In genomic region chr13:79503069-79503468, GRCh38 we compare ENCODE assay signal across 24 cellular contexts. TPM values are rescaled to one million over a fixed set of nuclear protein-coding genes. Genes with fewer than 3 reads are reported as not detected.
A peak's percentile ranks its signal among the peaks of the same experiment; 100 is the strongest.
DNase-seq lines count a peak whose midpoint lies in the region; ATAC-seq and TF ChIP-seq lines count a peak whose summit lies in the region.
"Had no signal": no experiment of that assay in that cellular context is flagged by ENCODE, and none has a peak within 500 bp of the region (broad histone marks: within the 10 kb centered on the region; RNA-seq: fewer than 3 reads in every experiment).

No MANE protein-coding gene starts in this region.

- H3K27ac Mint-ChIP-seq in activated CD8-positive, alpha-beta T cell treated with anti-CD3 and anti-CD28 coated beads for 36 hours, result peak overlapping the region; percentile 60
- no peak overlapping the region for H3K27ac Mint-ChIP-seq in activated CD8-positive, alpha-beta T cell treated with anti-CD3 and anti-CD28 coated beads, Interleukin-2, amount 10 ng/mL, durations not matched to agents 7 days and 5 days
- peak overlapping the region; percentile 93 for H3K27ac Mint-ChIP-seq in activated T-helper 1 cell treated with anti-CD3 and anti-CD28 coated beads, Interleukin-12 subunit alpha, Interleukin-12 subunit beta, Interleukin-2, Interleukin-4 antibody, amounts not matched to agents 30 ng/mL and 10 ng/mL and 1 ng/mL, durations not matched to agents 14 hours and 24 hours and 36 hours
- H3K27ac Mint-ChIP-seq: activated CD4-positive, alpha-beta T cell treated with anti-CD3 and anti-CD28 coated beads, Interleukin-2, amount 10 ng/mL, durations not matched to agents 7 days and 5 days; B cell; H9 had no signal

- intact Hi-C loops in activated CD8-positive, alpha-beta T cell treated with anti-CD3 and anti-CD28 coated beads for 36 hours (cut with micrococcal nuclease), result no loop called here
- intact Hi-C loops in activated T-helper 1 cell treated with anti-CD3 and anti-CD28 coated beads, Interleukin-12 subunit alpha, Interleukin-12 subunit beta, Interleukin-2, Interleukin-4 antibody, amounts not matched to agents 30 ng/mL and 10 ng/mL and 1 ng/mL, durations not matched to agents 14 hours and 24 hours and 36 hours (cut with micrococcal nuclease), result no loop called here

- peaks cover 27% of the 10 kb centered on the region for H3K36me3 Mint-ChIP-seq in activated CD8-positive, alpha-beta T cell treated with anti-CD3 and anti-CD28 coated beads for 36 hours (ENCODE audit: low read depth)
- H3K36me3 Mint-ChIP-seq in activated CD8-positive, alpha-beta T cell treated with anti-CD3 and anti-CD28 coated beads, Interleukin-2, amount 10 ng/mL, durations not matched to agents 7 days and 5 days (ENCODE audit: low read depth), result peaks cover 33% of the 10 kb centered on the region
- peaks cover 65% of the 10 kb centered on the region for H3K36me3 Mint-ChIP-seq in activated T-helper 1 cell treated with anti-CD3 and anti-CD28 coated beads, Interleukin-12 subunit alpha, Interleukin-12 subunit beta, Interleukin-2, Interleukin-4 antibody, amounts not matched to agents 30 ng/mL and 10 ng/mL and 1 ng/mL, durations not matched to agents 14 hours and 24 hours and 36 hours (ENCODE audit: low read depth)

- H3K27me3 ChIP-seq in DND-41 (ENCODE audit: insufficient read depth, low read length, poor library complexity) (no peaks in the 10 kb centered on the region), foreskin keratinocyte (no peaks in the 10 kb centered on the region)
- H3K27me3 ChIP-seq: Peyer's patch, SJCRH30, testis, vagina had no signal

- H3K4me1 Mint-ChIP-seq in activated CD8-positive, alpha-beta T cell treated with anti-CD3 and anti-CD28 coated beads for 36 hours (ENCODE audit: low read depth), result peaks cover 69% of the 10 kb centered on the region
- H3K4me1 Mint-ChIP-seq in activated CD8-positive, alpha-beta T cell treated with anti-CD3 and anti-CD28 coated beads, Interleukin-2, amount 10 ng/mL, durations not matched to agents 7 days and 5 days (ENCODE audit: low read depth), result peaks cover 44% of the 10 kb centered on the region
- peaks cover 87% of the 10 kb centered on the region for H3K4me1 Mint-ChIP-seq in activated T-helper 1 cell treated with anti-CD3 and anti-CD28 coated beads, Interleukin-12 subunit alpha, Interleukin-12 subunit beta, Interleukin-2, Interleukin-4 antibody, amounts not matched to agents 30 ng/mL and 10 ng/mL and 1 ng/mL, durations not matched to agents 14 hours and 24 hours and 36 hours (ENCODE audit: low read depth)
- H3K4me1 Mint-ChIP-seq: B cell, H9 had no signal

- DNase-seq in activated CD8-positive, alpha-beta T cell treated with anti-CD3 and anti-CD28 coated beads for 36 hours, result no peak
- no peak for DNase-seq in activated CD8-positive, alpha-beta T cell treated with anti-CD3 and anti-CD28 coated beads, Interleukin-2, amount 10 ng/mL, durations not matched to agents 7 days and 5 days
- DNase-seq in DND-41 (no peak), foreskin keratinocyte (no peak), NAMALWA (ENCODE audit: low spot score) (no peak)
- DNase-seq in activated T-helper 1 cell treated with anti-CD3 and anti-CD28 coated beads, Interleukin-12 subunit alpha, Interleukin-12 subunit beta, Interleukin-2, Interleukin-4 antibody, amounts not matched to agents 30 ng/mL and 10 ng/mL and 1 ng/mL, durations not matched to agents 14 hours and 24 hours and 36 hours (ENCODE audit: low spot score), result no peak
- DNase-seq: activated CD4-positive, alpha-beta T cell treated with anti-CD3 and anti-CD28 coated beads, Interleukin-2, amount 10 ng/mL, durations not matched to agents 7 days and 5 days; activated CD8-positive, alpha-beta memory T cell treated with anti-CD3 and anti-CD28 coated beads, Interleukin-2, amount 50 U/mL, for 48 hours; aorta; GF-D8; H9; head of caudate nucleus; KG1; naive thymus-derived CD4-positive, alpha-beta T cell; NCI-H524; Peyer's patch; SJCRH30; stimulated activated CD4-positive, alpha-beta T cell treated with anti-CD3 and anti-CD28 coated beads, Interleukin-1b, Interleukin-23, amount 100 ng/mL, for 48 hours; testis had no signal

- H3K27me3 Mint-ChIP-seq in activated CD8-positive, alpha-beta T cell treated with anti-CD3 and anti-CD28 coated beads for 36 hours, result no peaks in the 10 kb centered on the region
- no peaks in the 10 kb centered on the region for H3K27me3 Mint-ChIP-seq in activated CD8-positive, alpha-beta T cell treated with anti-CD3 and anti-CD28 coated beads, Interleukin-2, amount 10 ng/mL, durations not matched to agents 7 days and 5 days (ENCODE audit: low read depth)
- no peaks in the 10 kb centered on the region for H3K27me3 Mint-ChIP-seq in activated T-helper 1 cell treated with anti-CD3 and anti-CD28 coated beads, Interleukin-12 subunit alpha, Interleukin-12 subunit beta, Interleukin-2, Interleukin-4 antibody, amounts not matched to agents 30 ng/mL and 10 ng/mL and 1 ng/mL, durations not matched to agents 14 hours and 24 hours and 36 hours (ENCODE audit: insufficient read depth)
- H3K27me3 Mint-ChIP-seq: activated CD4-positive, alpha-beta T cell treated with anti-CD3 and anti-CD28 coated beads, Interleukin-2, amount 10 ng/mL, durations not matched to agents 7 days and 5 days; naive thymus-derived CD4-positive, alpha-beta T cell had no signal

- TF ChIP-seq CTCF in activated CD8-positive, alpha-beta T cell treated with anti-CD3 and anti-CD28 coated beads for 36 hours (IDR thresholded peaks at IDR 0.05), result no peak
- TF ChIP-seq CTCF in DND-41 (IDR thresholded peaks at IDR 0.05; ENCODE audit: borderline replicate concordance, extremely low read depth, low read length, poor library complexity, severe bottlenecking), result peak; percentile 18
- TF ChIP-seq CTCF in foreskin keratinocyte (conservative IDR thresholded peaks at IDR 0.05), result peak; percentile 15

- POLR2A ChIA-PET in activated CD8-positive, alpha-beta T cell treated with anti-CD3 and anti-CD28 coated beads for 36 hours (lab: Charles Lee), result interaction anchor here (4.4 kb wide), 1 partner anchor 21 kb away, joined by 22 read pairs; the partner anchor contains the start of gene NDFIP2
- POLR2A ChIA-PET in activated CD8-positive, alpha-beta T cell treated with anti-CD3 and anti-CD28 coated beads, Interleukin-2, amount 10 ng/mL, durations not matched to agents 7 days and 5 days (lab: Charles Lee), result no interaction called here

- peaks cover under 1% of the 10 kb centered on the region; the same call in 1 of the 2 replicates for H3K36me3 ChIP-seq in DND-41 (ENCODE audit: insufficient read depth, low read length)
- H3K36me3 ChIP-seq: Peyer's patch, SJCRH30, vagina had no signal

- no peak overlapping the region for H3K9ac ChIP-seq in DND-41 (ENCODE audit: low read depth, low read length)

- H4K20me1 ChIP-seq in DND-41 (ENCODE audit: insufficient read depth, low read length), result peaks cover 16% of the 10 kb centered on the region; the same call in 1 of the 2 replicates

- peaks cover 6% of the 10 kb centered on the region for H3K9me3 Mint-ChIP-seq in activated CD8-positive, alpha-beta T cell treated with anti-CD3 and anti-CD28 coated beads for 36 hours
- peaks cover 22% of the 10 kb centered on the region for H3K9me3 Mint-ChIP-seq in activated CD8-positive, alpha-beta T cell treated with anti-CD3 and anti-CD28 coated beads, Interleukin-2, amount 10 ng/mL, durations not matched to agents 7 days and 5 days (ENCODE audit: insufficient read depth)
- peaks cover 37% of the 10 kb centered on the region for H3K9me3 Mint-ChIP-seq in activated T-helper 1 cell treated with anti-CD3 and anti-CD28 coated beads, Interleukin-12 subunit alpha, Interleukin-12 subunit beta, Interleukin-2, Interleukin-4 antibody, amounts not matched to agents 30 ng/mL and 10 ng/mL and 1 ng/mL, durations not matched to agents 14 hours and 24 hours and 36 hours

- H3K4me3 Mint-ChIP-seq in activated CD8-positive, alpha-beta T cell treated with anti-CD3 and anti-CD28 coated beads for 36 hours, result no peak overlapping the region
- H3K4me3 Mint-ChIP-seq in activated CD8-positive, alpha-beta T cell treated with anti-CD3 and anti-CD28 coated beads, Interleukin-2, amount 10 ng/mL, durations not matched to agents 7 days and 5 days, result no peak overlapping the region
- peak overlapping the region; percentile 47 for H3K4me3 Mint-ChIP-seq in activated T-helper 1 cell treated with anti-CD3 and anti-CD28 coated beads, Interleukin-12 subunit alpha, Interleukin-12 subunit beta, Interleukin-2, Interleukin-4 antibody, amounts not matched to agents 30 ng/mL and 10 ng/mL and 1 ng/mL, durations not matched to agents 14 hours and 24 hours and 36 hours
- H3K4me3 Mint-ChIP-seq: activated CD4-positive, alpha-beta T cell treated with anti-CD3 and anti-CD28 coated beads, Interleukin-2, amount 10 ng/mL, durations not matched to agents 7 days and 5 days; B cell; H9 had no signal

- peaks cover 98% of the 10 kb centered on the region for H3K79me2 ChIP-seq in DND-41 (ENCODE audit: insufficient read depth, low read length)

- H3K4me2 ChIP-seq in DND-41 (ENCODE audit: insufficient read depth, low read length), result peak overlapping the region; percentile 1; the same call in 1 of the 2 replicates

- H3K27ac ChIP-seq in DND-41 (ENCODE audit: low read length), result peak overlapping the region; percentile 58
- H3K27ac ChIP-seq in foreskin keratinocyte, result no peak overlapping the region
- H3K27ac ChIP-seq: Peyer's patch, SJCRH30, testis, vagina had no signal

- no peak overlapping the region for H2AFZ ChIP-seq in DND-41 (ENCODE audit: low read depth, low read length)

- no peaks in the 10 kb centered on the region for H3K9me3 ChIP-seq in DND-41 (ENCODE audit: insufficient read depth, low read length, severe bottlenecking)
- H3K9me3 ChIP-seq: Peyer's patch, testis, vagina had no signal

- no peak overlapping the region for H3K4me3 ChIP-seq in DND-41 (ENCODE audit: low read depth in 1 of 2, low read length in 2 of 2)
- H3K4me3 ChIP-seq: Peyer's patch, SJCRH30, skin epidermis, testis, vagina had no signal

- peak; percentile 7 for ATAC-seq in activated CD8-positive, alpha-beta T cell treated with anti-CD3 and anti-CD28 coated beads for 36 hours
- no peak for ATAC-seq in activated CD8-positive, alpha-beta T cell treated with anti-CD3 and anti-CD28 coated beads, Interleukin-2, amount 10 ng/mL, durations not matched to agents 7 days and 5 days
- ATAC-seq in DND-41 (ENCODE audit: insufficient read depth, low read depth), result peak; percentile 39; the same call in 2 of the 3 replicates
- ATAC-seq in foreskin keratinocyte, result no peak
- ATAC-seq in GM18519 (IDR thresholded peaks at IDR 0.05; ENCODE audit: low FRiP score, unreplicated experiment), result no peak
- no peak for ATAC-seq in GM21619 (IDR thresholded peaks at IDR 0.05; ENCODE audit: unreplicated experiment)
- ATAC-seq: naive thymus-derived CD4-positive, alpha-beta T cell had no signal

- CTCF ChIA-PET in activated CD8-positive, alpha-beta T cell treated with anti-CD3 and anti-CD28 coated beads for 36 hours (lab: Charles Lee), result interaction anchor here (1.1 to 2.0 kb wide), 3 partner anchors 12 to 79 kb away, joined by 3 to 7 read pairs (median 6); no protein-coding TSS in a partner anchor
- CTCF ChIA-PET in activated CD8-positive, alpha-beta T cell treated with anti-CD3 and anti-CD28 coated beads, Interleukin-2, amount 10 ng/mL, durations not matched to agents 7 days and 5 days (lab: Charles Lee), result interaction anchor here (0.8 to 6.3 kb wide), 7 partner anchors 9 to 79 kb away, joined by 3 to 34 read pairs (median 4); no protein-coding TSS in a partner anchor

- H3K4me1 ChIP-seq in DND-41 (ENCODE audit: insufficient read depth, low read length), result peaks cover 85% of the 10 kb centered on the region
- H3K4me1 ChIP-seq in foreskin keratinocyte, result peaks cover 45% of the 10 kb centered on the region
- H3K4me1 ChIP-seq: Peyer's patch, SJCRH30, testis had no signal

RNA-seq across cellular contexts. Expression of gene NDFIP2, which starts 22.1 kb away (rescaled TPM):
- total RNA-seq in activated CD8-positive, alpha-beta T cell treated with anti-CD3 and anti-CD28 coated beads for 36 hours, result 10 to 100 TPM; 67.4 to 69.1 TPM
- 10 to 100 TPM; 13.4 to 15.3 TPM for total RNA-seq in activated CD8-positive, alpha-beta T cell treated with anti-CD3 and anti-CD28 coated beads, Interleukin-2, amount 10 ng/mL, durations not matched to agents 7 days and 5 days
- 250 and 276 TPM in 2 replicates for total RNA-seq in activated T-helper 1 cell treated with anti-CD3 and anti-CD28 coated beads, Interleukin-12 subunit alpha, Interleukin-12 subunit beta, Interleukin-2, Interleukin-4 antibody, amounts not matched to agents 30 ng/mL and 10 ng/mL and 1 ng/mL, durations not matched to agents 14 hours and 24 hours and 36 hours
- total RNA-seq in foreskin keratinocyte, result 88.4 and 98.3 TPM in 2 replicates
- 40.7 and 52.6 TPM in 2 replicates for polyA plus RNA-seq in foreskin keratinocyte

Comparison
In these comparisons a context has a peak if more than half of its experiments do, and no peak if none do; other contexts are left out.
1. ATAC-seq: peak in activated CD8-positive, alpha-beta T cell treated with anti-CD3 and anti-CD28 coated beads for 36 hours (single experiment) and DND-41 (single experiment); none in activated CD8-positive, alpha-beta T cell treated with anti-CD3 and anti-CD28 coated beads, Interleukin-2, amount 10 ng/mL, durations not matched to agents 7 days and 5 days (single experiment), foreskin keratinocyte (single experiment), GM18519 (single experiment) and GM21619 (single experiment).